In genomic region chr6:26022166-26022510, GRCh38 we compare ENCODE assay signal across 8 cellular contexts. TPM values are rescaled to one million over a fixed set of nuclear protein-coding genes. Genes with fewer than 3 reads are reported as not detected.
DNase-seq lines count a peak whose midpoint lies in the region; ATAC-seq, FAIRE-seq and TF ChIP-seq lines count a peak whose summit lies in the region.

No MANE protein-coding gene starts in this region.

- no peaks in the 10 kb centered on the region for H3K36me3 ChIP-seq in fibroblast of lung (ENCODE audit: control insufficient read depth, insufficient read depth, low read length)

- peak overlapping the region; percentile 75 for H3K9ac ChIP-seq in fibroblast of lung (ENCODE audit: insufficient read depth, low read length)

- no peaks in the 10 kb centered on the region for H3K9me3 Mint-ChIP-seq in CD4-positive, alpha-beta T cell
- H3K9me3 Mint-ChIP-seq in activated CD4-positive, alpha-beta memory T cell treated with anti-CD3 and anti-CD28 coated beads for 36 hours, result peaks cover 8% of the 10 kb centered on the region

- H3K4me1 ChIP-seq in fibroblast of lung (ENCODE audit: control insufficient read depth, extremely low read depth, insufficient read depth, low read length), result peaks cover 7% of the 10 kb centered on the region

- no peaks in the 10 kb centered on the region for H3K27me3 Mint-ChIP-seq in CD4-positive, alpha-beta T cell
- peaks cover 4% of the 10 kb centered on the region for H3K27me3 Mint-ChIP-seq in activated CD4-positive, alpha-beta memory T cell treated with anti-CD3 and anti-CD28 coated beads for 36 hours

- peak overlapping the region; percentile 52 to 81 (median 68) for H3K4me3 ChIP-seq in fibroblast of lung (replicated peaks in 1 of 4; ENCODE audit: control extremely low read depth in 1 of 4, insufficient read depth in 1 of 4, low read depth in 3 of 4, low read length in 4 of 4)

- H3K36me3 Mint-ChIP-seq in CD4-positive, alpha-beta T cell (ENCODE audit: low read depth), result peaks cover 26% of the 10 kb centered on the region
- H3K36me3 Mint-ChIP-seq in activated CD4-positive, alpha-beta memory T cell treated with anti-CD3 and anti-CD28 coated beads for 36 hours, result peaks cover 11% of the 10 kb centered on the region

- no peaks in the 10 kb centered on the region for H3K9me3 ChIP-seq in CD4-positive, alpha-beta T cell (ENCODE audit: control insufficient read depth, low read length)
- H3K9me3 ChIP-seq in fibroblast of lung (ENCODE audit: control insufficient read depth, insufficient read depth, low read depth, low read length), result no peaks in the 10 kb centered on the region

- peak in 3 of 10 experiments; percentile 23 to 43 (median 34) for DNase-seq in CD4-positive, alpha-beta T cell
- DNase-seq in NCI-H510A (lab: John Stamatoyannopoulos, UW), result peak; percentile 43
- DNase-seq in activated CD4-positive, alpha-beta memory T cell treated with anti-CD3 and anti-CD28 coated beads for 36 hours, result peak; percentile 60
- DNase-seq in fibroblast of lung (ENCODE audit: low read depth in 2 of 2), result peak; percentile 84 to 90
- DNase-seq in myocyte (ENCODE audit: low read depth), result peak; percentile 76
- DNase-seq in urothelium cell line (ENCODE audit: low spot score), result peak; percentile 41

- peaks cover 52% of the 10 kb centered on the region for H3K4me1 Mint-ChIP-seq in CD4-positive, alpha-beta T cell (ENCODE audit: low read depth)
- peaks cover 54% of the 10 kb centered on the region for H3K4me1 Mint-ChIP-seq in activated CD4-positive, alpha-beta memory T cell treated with anti-CD3 and anti-CD28 coated beads for 36 hours (ENCODE audit: low read depth)

- no peak for TF ChIP-seq CTCF in CD4-positive, alpha-beta T cell (IDR thresholded peaks at IDR 0.05)
- no peak for TF ChIP-seq CTCF in fibroblast of lung (conservative IDR thresholded peaks at IDR 0.05 in 1 of 2, IDR thresholded peaks at IDR 0.05 in 1 of 2; ENCODE audit: low read depth in 1 of 2, low read length in 2 of 2)

- intact Hi-C loops in CD4-positive, alpha-beta T cell (cut with DNase I, micrococcal nuclease), result loop anchor here (5.0 to 10.0 kb wide), 4 partner anchors 60 to 1873 kb away; partner anchors contain the start of genes ZNF184 (in 2 of the 2) and TRIM38 (in 1 of the 2)
- intact Hi-C loops in activated CD4-positive, alpha-beta memory T cell treated with anti-CD3 and anti-CD28 coated beads for 36 hours (cut with micrococcal nuclease), result loop anchor here (10.0 kb wide), 3 partner anchors 1087 to 1813 kb away; partner anchors contain the start of gene RIPOR2

- no peaks in the 10 kb centered on the region for H3K27me3 ChIP-seq in CD4-positive, alpha-beta T cell (ENCODE audit: control insufficient read depth, insufficient read depth, low read length)
- no peaks in the 10 kb centered on the region for H3K27me3 ChIP-seq in fibroblast of lung (ENCODE audit: control insufficient read depth, insufficient read depth, low read length)

- ATAC-seq in CD4-positive, alpha-beta T cell (ENCODE audit: poor library complexity), result no peak
- ATAC-seq in HG02798 (IDR thresholded peaks at IDR 0.05; ENCODE audit: poor library complexity, unreplicated experiment) (peak; percentile 14), esophagus mucosa (no peak)

- CTCF ChIA-PET in CD4-positive, alpha-beta T cell (lab: Charles Lee), result interaction anchor here (1.2 to 8.9 kb wide), 4 partner anchors 10 to 214 kb away, joined by 3 to 62 read pairs (median 4); a partner anchor contains a TSS
- CTCF ChIA-PET in activated CD4-positive, alpha-beta memory T cell treated with anti-CD3 and anti-CD28 coated beads for 36 hours (lab: Charles Lee), result interaction anchor here (0.8 to 9.8 kb wide), 5 partner anchors 7 to 75 kb away, joined by 3 to 87 read pairs (median 6); a partner anchor contains a TSS

- POLR2A ChIA-PET in CD4-positive, alpha-beta T cell (lab: Charles Lee), result interaction anchor here (0.5 to 5.7 kb wide), 33 partner anchors 11 to 1872 kb away, joined by 3 to 357 read pairs (median 31); partner anchors contain the start of genes HFE, RIPOR2 and TRIM38
- POLR2A ChIA-PET in activated CD4-positive, alpha-beta memory T cell treated with anti-CD3 and anti-CD28 coated beads for 36 hours (lab: Charles Lee), result interaction anchor here (0.9 to 16.3 kb wide), 9 partner anchors 10 to 1871 kb away, joined by 3 to 675 read pairs (median 21); a partner anchor contains a TSS

- peak overlapping the region; percentile 93 for H3K4me2 ChIP-seq in fibroblast of lung (ENCODE audit: extremely low read depth, insufficient read depth, low read length)

- peak overlapping the region; percentile 95 for H3K4me3 Mint-ChIP-seq in CD4-positive, alpha-beta T cell
- peak overlapping the region; percentile 93 for H3K4me3 Mint-ChIP-seq in activated CD4-positive, alpha-beta memory T cell treated with anti-CD3 and anti-CD28 coated beads for 36 hours

- peak overlapping the region; percentile 96 for H3K27ac ChIP-seq in CD4-positive, alpha-beta T cell (ENCODE audit: low read depth, low read length)
- H3K27ac ChIP-seq in fibroblast of lung (ENCODE audit: insufficient read depth, low read length), result peak overlapping the region; percentile 97

- H3K27ac Mint-ChIP-seq in CD4-positive, alpha-beta T cell, result peak overlapping the region; percentile 97
- peak overlapping the region; percentile 100 for H3K27ac Mint-ChIP-seq in activated CD4-positive, alpha-beta memory T cell treated with anti-CD3 and anti-CD28 coated beads for 36 hours

- no peak for FAIRE-seq in urothelium cell line (lab: Jason Lieb, UNC)

- H3K79me2 ChIP-seq in fibroblast of lung (ENCODE audit: control insufficient read depth, insufficient read depth, low read length), result no peaks in the 10 kb centered on the region

- H4K20me1 ChIP-seq in fibroblast of lung (ENCODE audit: control insufficient read depth, extremely low read depth, insufficient read depth, low read length), result no peaks in the 10 kb centered on the region

- no peak overlapping the region for H2AFZ ChIP-seq in fibroblast of lung (ENCODE audit: low read length)

RNA-seq across cellular contexts. Expression of gene TRIM38, which starts 59.5 kb away (rescaled TPM):
- total RNA-seq in CD4-positive, alpha-beta T cell, result 10 to 100 TPM; 17.0 to 17.5 TPM
- total RNA-seq in activated CD4-positive, alpha-beta memory T cell treated with anti-CD3 and anti-CD28 coated beads for 36 hours, result 10 to 100 TPM; 29.5 to 30.8 TPM
- 14.4 and 14.5 TPM in 2 replicates for total RNA-seq in fibroblast of lung
- polyA plus RNA-seq in fibroblast of lung, result 5.8 and 7.6 TPM in 2 replicates
- 4.5 and 6.4 TPM in 2 replicates for polyA plus RNA-seq in fibroblast of lung (2012)
- 3.4 and 4.2 TPM in 2 replicates for polyA minus RNA-seq in fibroblast of lung (ENCODE audit: low replicate concordance)
- total RNA-seq in myocyte, result 13.7 and 28.7 TPM in 2 replicates
- polyA plus RNA-seq in myocyte (2012), result 7.9 TPM
- total RNA-seq in esophagus mucosa, result 7.2 TPM
